ENCODE assay signal across 15 cellular contexts in the genomic region with DNA sequence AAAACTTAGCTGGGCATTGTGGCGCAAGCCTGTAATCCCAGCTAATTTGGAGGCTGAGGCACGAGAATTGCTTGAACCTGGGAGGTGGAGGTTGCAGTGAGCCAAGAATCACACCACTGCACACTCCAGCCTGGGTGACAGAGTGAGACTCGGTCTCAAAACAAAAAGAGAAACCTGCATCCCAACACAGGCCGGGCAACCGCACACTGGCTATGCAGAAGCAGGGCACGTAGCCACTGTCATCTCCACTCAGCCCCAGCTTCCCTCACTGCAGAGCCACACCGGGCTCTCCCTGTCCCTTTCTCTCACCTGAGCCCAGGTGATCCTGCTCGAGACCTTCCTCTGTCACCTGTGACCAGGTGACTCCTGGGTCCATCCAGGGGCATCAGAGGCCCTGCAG.
"Had no signal": no experiment of that assay in that cellular context is flagged by ENCODE, and none has a peak within 500 bp of the region (broad histone marks: within the 10 kb centered on the region; RNA-seq: fewer than 3 reads in every experiment).

No MANE protein-coding gene starts in this region.

- H3K27me3 ChIP-seq: heart left ventricle, tibial nerve, vagina had no signal

- H3K36me3 ChIP-seq: heart left ventricle, tibial nerve, vagina had no signal

- H3K9me3 Mint-ChIP-seq: activated CD4-positive, alpha-beta T cell treated with anti-CD3 and anti-CD28 coated beads, Interleukin-2, amount 10 ng/mL, durations not matched to agents 7 days and 5 days; activated naive CD8-positive, alpha-beta T cell treated with anti-CD3 and anti-CD28 coated beads for 36 hours; brain; effector memory CD8-positive, alpha-beta T cell; stimulated activated memory B cell treated with anti-CD40 and anti-IgM and Interleukin-4, amounts not matched to agents 10 μg/mL and 1 μg/mL and 100 μg/mL, for 72 hours had no signal

- H3K4me3 Mint-ChIP-seq: activated CD4-positive, alpha-beta T cell treated with anti-CD3 and anti-CD28 coated beads, Interleukin-2, amount 10 ng/mL, durations not matched to agents 7 days and 5 days; activated naive CD8-positive, alpha-beta T cell treated with anti-CD3 and anti-CD28 coated beads for 36 hours; brain; stimulated activated memory B cell treated with anti-CD40 and anti-IgM and Interleukin-4, amounts not matched to agents 10 μg/mL and 1 μg/mL and 100 μg/mL, for 72 hours had no signal

- H3K36me3 Mint-ChIP-seq: activated naive CD8-positive, alpha-beta T cell treated with anti-CD3 and anti-CD28 coated beads for 36 hours; brain had no signal

- ATAC-seq: effector memory CD8-positive, alpha-beta T cell; heart left ventricle; left colon; stimulated activated memory B cell treated with anti-CD40 and anti-IgM and Interleukin-4, amounts not matched to agents 10 μg/mL and 1 μg/mL and 100 μg/mL, for 72 hours had no signal

- H3K9me3 ChIP-seq: heart left ventricle, tibial nerve, vagina had no signal

- H3K27ac ChIP-seq: epithelial cell of prostate, tibial nerve had no signal

- DNase-seq: activated CD4-positive, alpha-beta T cell treated with anti-CD3 and anti-CD28 coated beads, Interleukin-2, amount 10 ng/mL, durations not matched to agents 7 days and 5 days; activated CD4-positive, CD25-positive, alpha-beta regulatory T cell; activated effector memory CD4-positive, alpha-beta T cell treated with anti-CD3 and anti-CD28 coated beads, Interleukin-2, amount 50 U/mL, for 16 hours; activated naive CD8-positive, alpha-beta T cell treated with anti-CD3 and anti-CD28 coated beads for 36 hours; amygdala; effector memory CD8-positive, alpha-beta T cell; foreskin melanocyte; heart left ventricle; left colon; midbrain had no signal

- H3K4me3 ChIP-seq: heart left ventricle, tibial nerve, vagina had no signal

- H3K27me3 Mint-ChIP-seq: activated CD4-positive, alpha-beta T cell treated with anti-CD3 and anti-CD28 coated beads, Interleukin-2, amount 10 ng/mL, durations not matched to agents 7 days and 5 days; activated naive CD8-positive, alpha-beta T cell treated with anti-CD3 and anti-CD28 coated beads for 36 hours; brain; effector memory CD8-positive, alpha-beta T cell; stimulated activated memory B cell treated with anti-CD40 and anti-IgM and Interleukin-4, amounts not matched to agents 10 μg/mL and 1 μg/mL and 100 μg/mL, for 72 hours had no signal

- H3K27ac Mint-ChIP-seq: activated CD4-positive, alpha-beta T cell treated with anti-CD3 and anti-CD28 coated beads, Interleukin-2, amount 10 ng/mL, durations not matched to agents 7 days and 5 days; activated naive CD8-positive, alpha-beta T cell treated with anti-CD3 and anti-CD28 coated beads for 36 hours; brain; stimulated activated memory B cell treated with anti-CD40 and anti-IgM and Interleukin-4, amounts not matched to agents 10 μg/mL and 1 μg/mL and 100 μg/mL, for 72 hours had no signal
